8 cellular contexts compared by ENCODE assay signal in genomic region chr11:65181569-65182257, GRCh38. TPM values are rescaled to one million over a fixed set of nuclear protein-coding genes. Genes with fewer than 3 reads are reported as not detected.
DNase-seq lines count a peak whose midpoint lies in the region; ATAC-seq, FAIRE-seq and TF ChIP-seq lines count a peak whose summit lies in the region.

CAPN1 (plus strand) TSS chr11:65181928; CDS start chr11:65182702, 774 bp downstream.

- CTCF ChIA-PET in activated CD4-positive, alpha-beta T cell treated with anti-CD3 and anti-CD28 coated beads for 36 hours (lab: Charles Lee), result interaction anchor here (0.5 to 2.0 kb wide), 8 partner anchors 9 to 872 kb away, joined by 3 to 8 read pairs (median 4); partner anchors contain the start of genes FAU and MRPL49

- no peak for FAIRE-seq in GM12892 (lab: Jason Lieb, UNC)

- peak within 1 kb of the TSS; percentile 82 for H3K27ac Mint-ChIP-seq in activated CD4-positive, alpha-beta T cell treated with anti-CD3 and anti-CD28 coated beads for 36 hours

- peak within 1 kb of the TSS; percentile 87 for H3K4me3 ChIP-seq in choroid plexus epithelial cell (ENCODE audit: low read depth, low read length)

- no peaks in the 10 kb centered on the region for H3K9me3 Mint-ChIP-seq in activated CD4-positive, alpha-beta T cell treated with anti-CD3 and anti-CD28 coated beads for 36 hours (ENCODE audit: low read depth)

- no peak for TF ChIP-seq CTCF in choroid plexus epithelial cell (conservative IDR thresholded peaks at IDR 0.05; ENCODE audit: low read depth, low read length)

- ATAC-seq in HG02970 (IDR thresholded peaks at IDR 0.05; ENCODE audit: low FRiP score, unreplicated experiment), result peak; percentile 37
- peak; percentile 89 for ATAC-seq in activated CD4-positive, alpha-beta T cell treated with anti-CD3 and anti-CD28 coated beads for 36 hours

- no peaks in the 10 kb centered on the region for H3K27me3 ChIP-seq in layer of hippocampus (ENCODE audit: control insufficient read depth, insufficient read depth, low read length)

- DNase-seq in GM12892 (ENCODE audit: insufficient read length) (peak; percentile 73), NCI-H345 treated with DMSO at 0.1 percent for 48 hours (lab: John Stamatoyannopoulos, UW; ENCODE audit: unreplicated experiment) (peak; percentile 10), choroid plexus epithelial cell (ENCODE audit: low read depth) (peak; percentile 75), NCI-H187 treated with DMSO at 0.1 percent for 48 hours (lab: John Stamatoyannopoulos, UW) (no peak)
- DNase-seq in activated CD4-positive, alpha-beta T cell treated with anti-CD3 and anti-CD28 coated beads for 36 hours, result peak; percentile 88
- peak; percentile 44 to 79 (median 60) for DNase-seq in stimulated activated CD4-positive, alpha-beta T cell treated with anti-CD3 and anti-CD28 coated beads, Interleukin-1b, Interleukin-23, amount 100 ng/mL, for 24 hours (ENCODE audit: low read depth in 4 of 4, low spot score in 1 of 4)

- H3K4me3 Mint-ChIP-seq in activated CD4-positive, alpha-beta T cell treated with anti-CD3 and anti-CD28 coated beads for 36 hours, result peak within 1 kb of the TSS; percentile 85

- peaks cover 8% of the 10 kb centered on the region for H3K36me3 Mint-ChIP-seq in activated CD4-positive, alpha-beta T cell treated with anti-CD3 and anti-CD28 coated beads for 36 hours (ENCODE audit: low read depth)

- H3K4me1 Mint-ChIP-seq in activated CD4-positive, alpha-beta T cell treated with anti-CD3 and anti-CD28 coated beads for 36 hours, result peaks cover 14% of the 10 kb centered on the region

- intact Hi-C loops in activated CD4-positive, alpha-beta T cell treated with anti-CD3 and anti-CD28 coated beads for 36 hours (cut with DNase I, micrococcal nuclease), result loop anchor here (1.0 to 2.0 kb wide), 7 partner anchors 46 to 257 kb away; partner anchors contain the start of genes ARL2 (in 1 of the 2), CDCA5 (in 1 of the 2), FAU (in 1 of the 2) and MRPL49 (in 1 of the 2)

- peak within 1 kb of the TSS; percentile 77 for H3K27ac ChIP-seq in layer of hippocampus (ENCODE audit: low read depth, low read length)

- TF ChIP-seq POLR2A in GM12892 (IDR thresholded peaks at IDR 0.05; ENCODE audit: low read depth, low read length), result no peak

- POLR2A ChIA-PET in activated CD4-positive, alpha-beta T cell treated with anti-CD3 and anti-CD28 coated beads for 36 hours (lab: Charles Lee), result interaction anchor here (0.6 to 1.6 kb wide), 3 partner anchors 46 to 70 kb away, joined by 3 to 10 read pairs (median 4); partner anchors contain the start of genes FAU and MRPL49

- no peaks in the 10 kb centered on the region for H3K27me3 Mint-ChIP-seq in activated CD4-positive, alpha-beta T cell treated with anti-CD3 and anti-CD28 coated beads for 36 hours

RNA-seq across cellular contexts. Expression of gene CAPN1, which starts in this region (rescaled TPM):
- polyA plus RNA-seq in GM12892 (2012; ENCODE audit: missing spikeins), result 44.2 TPM
- total RNA-seq in activated CD4-positive, alpha-beta T cell treated with anti-CD3 and anti-CD28 coated beads for 36 hours, result 100 to 1,000 TPM; 103 to 125 TPM
